29 cellular contexts compared by ENCODE assay signal in the genomic region with DNA sequence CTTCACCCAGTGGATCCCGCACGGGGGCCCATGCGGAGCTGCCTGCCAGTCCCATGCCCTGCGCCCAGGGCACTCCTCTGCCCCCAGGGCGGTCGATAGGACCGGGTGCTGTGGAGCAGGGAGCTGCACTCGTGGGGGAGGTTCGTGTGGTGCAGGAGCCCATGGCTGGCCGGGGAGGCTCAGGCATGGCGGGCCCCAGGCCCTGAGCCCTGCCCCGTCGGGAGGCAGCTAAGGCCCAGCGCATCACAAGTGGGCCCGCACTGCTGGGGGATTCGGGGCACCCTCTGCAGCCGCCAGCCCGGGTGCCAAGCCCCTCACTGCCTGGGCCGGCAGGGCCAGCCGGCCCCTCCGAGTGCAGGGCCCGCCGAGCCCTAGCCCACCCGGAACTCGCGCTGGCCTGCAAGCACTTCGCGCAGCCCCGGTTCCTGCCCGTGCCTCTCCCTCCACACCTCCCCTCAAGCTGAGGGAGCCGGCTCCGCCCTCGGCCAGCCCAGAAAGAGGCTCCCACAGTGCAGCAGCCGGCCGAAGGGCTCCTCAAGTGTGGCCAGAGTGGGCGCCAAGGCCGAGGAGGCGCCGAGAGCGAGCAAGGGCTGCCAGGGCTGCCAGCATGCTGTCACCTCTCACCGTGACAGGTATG.
DNase-seq lines count a peak whose midpoint lies in the region; ATAC-seq, FAIRE-seq and TF ChIP-seq lines count a peak whose summit lies in the region.
"Had no signal": no experiment of that assay in that cellular context is flagged by ENCODE, and none has a peak within 500 bp of the region (broad histone marks: within the 10 kb centered on the region; RNA-seq: fewer than 3 reads in every experiment).

No MANE protein-coding gene starts in this region.

- CTCF ChIA-PET in HepG2 (lab: Yijun Ruan, JAX; ENCODE audit: low intra/inter-chr PET ratio, low total read pairs), result no interaction called here

- peaks cover 3% of the 10 kb centered on the region for H3K27me3 Mint-ChIP-seq in activated T-helper 1 cell treated with anti-CD3 and anti-CD28 coated beads, Interleukin-12 subunit alpha, Interleukin-12 subunit beta, Interleukin-2, Interleukin-4 antibody, amounts not matched to agents 30 ng/mL and 10 ng/mL and 1 ng/mL, durations not matched to agents 14 hours and 24 hours and 36 hours (ENCODE audit: insufficient read depth)
- H3K27me3 Mint-ChIP-seq: CD8-positive, alpha-beta memory T cell had no signal

- TF ChIP-seq POLR2A in HepG2 (IDR thresholded peaks at IDR 0.05; ENCODE audit: insufficient read depth in 1 of 2, low read depth in 2 of 2, low read length in 2 of 2), result no peak
- TF ChIP-seq POLR2A in testis (IDR thresholded peaks at IDR 0.05), result no peak

- no peaks in the 10 kb centered on the region for H3K9me3 Mint-ChIP-seq in activated T-helper 1 cell treated with anti-CD3 and anti-CD28 coated beads, Interleukin-12 subunit alpha, Interleukin-12 subunit beta, Interleukin-2, Interleukin-4 antibody, amounts not matched to agents 30 ng/mL and 10 ng/mL and 1 ng/mL, durations not matched to agents 14 hours and 24 hours and 36 hours

- ATAC-seq in HepG2, result no peak
- no peak for ATAC-seq in GM19452 (IDR thresholded peaks at IDR 0.05; ENCODE audit: unreplicated experiment)
- ATAC-seq in HG03095 (IDR thresholded peaks at IDR 0.05; ENCODE audit: unreplicated experiment), result no peak
- ATAC-seq: GM23338 had no signal

- no peak for TF ChIP-seq CTCF in HepG2 (CRISPR knock-in tag; IDR thresholded peaks at IDR 0.05)
- TF ChIP-seq CTCF in testis (IDR thresholded peaks at IDR 0.05), result no peak

- WGBS in HepG2 (ENCODE audit: low lambda C conversion rate), result 62% methylated on average over 20 of the region's 41 CpGs
- WGBS in testis, 2 donors, result 36 to 83% methylated on average over 2 to 33 of the region's 41 CpGs

- no TSS peak for BruUV-seq in HepG2 (replicated peaks; lab: Mats Ljungman, UMichigan)

- peak overlapping the region; percentile 52 for H2AFZ ChIP-seq in HepG2 (ENCODE audit: low read length)
- H2AFZ ChIP-seq: GM23338 had no signal

- H3K4me2 ChIP-seq in HepG2 (ENCODE audit: low read depth, low read length), result no peak overlapping the region
- H3K4me2 ChIP-seq: GM23338 had no signal

- H3K27me3 ChIP-seq in HepG2 (ENCODE audit: control insufficient read depth in 1 of 2, insufficient read depth in 2 of 2, low read length in 2 of 2) (no peaks in the 10 kb centered on the region), testis (no peaks in the 10 kb centered on the region)
- H3K27me3 ChIP-seq: BE2C had no signal

- in situ Hi-C loops in HepG2 (cut with HindIII; ENCODE audit: extremely low pct_ligation_motif_present, low pct_unique_long_range_greater_than_20kb), result loop anchor here (25.0 kb wide), 1 partner anchor 589 kb away; no protein-coding TSS in a partner anchor

- H4K20me1 ChIP-seq in HepG2 (ENCODE audit: insufficient read depth, low read length), result no peaks in the 10 kb centered on the region

- H3K4me3 ChIP-seq in HepG2 (replicated peaks in 1 of 3; ENCODE audit: insufficient read depth in 1 of 3, low read depth in 2 of 3, low read length in 3 of 3) (no peak overlapping the region), testis (peak overlapping the region; percentile 29 to 53)
- H3K4me3 ChIP-seq: GM23338 had no signal

- peak overlapping the region; percentile 60 for H3K27ac ChIP-seq in KOPT-K1 (ENCODE audit: low read depth, low read length, poor library complexity, severe bottlenecking)
- H3K27ac ChIP-seq in HepG2 (ENCODE audit: extremely low read length, insufficient read depth, low read length), result no peak overlapping the region
- no peak overlapping the region for H3K27ac ChIP-seq in testis

- FAIRE-seq in HepG2 (lab: Jason Lieb, UNC), result no peak
- FAIRE-seq: GM18507 had no signal

- no peak for TF ChIP-seq RAD21 in HepG2 (CRISPR knock-in tag; IDR thresholded peaks at IDR 0.05)

- no peak overlapping the region for H3K9ac ChIP-seq in HepG2 (ENCODE audit: insufficient read depth, low read depth, low read length)

- peaks cover 14% of the 10 kb centered on the region for H3K9me3 ChIP-seq in KOPT-K1 (ENCODE audit: insufficient read depth, low read length, poor library complexity, severe bottlenecking)
- H3K9me3 ChIP-seq in HepG2 (ENCODE audit: low read length), result no peaks in the 10 kb centered on the region
- no peaks in the 10 kb centered on the region for H3K9me3 ChIP-seq in testis
- H3K9me3 ChIP-seq: BE2C had no signal

- no peaks in the 10 kb centered on the region for H3K4me1 ChIP-seq in HepG2 (ENCODE audit: insufficient read depth, low read length)
- H3K4me1 ChIP-seq in testis, result no peaks in the 10 kb centered on the region
- H3K4me1 ChIP-seq: BE2C had no signal

- no peak overlapping the region for H3K4me3 Mint-ChIP-seq in activated T-helper 1 cell treated with anti-CD3 and anti-CD28 coated beads, Interleukin-12 subunit alpha, Interleukin-12 subunit beta, Interleukin-2, Interleukin-4 antibody, amounts not matched to agents 30 ng/mL and 10 ng/mL and 1 ng/mL, durations not matched to agents 14 hours and 24 hours and 36 hours
- H3K4me3 Mint-ChIP-seq: CD14-positive monocyte; CD8-positive, alpha-beta memory T cell; GM23338; H9 had no signal

- no peaks in the 10 kb centered on the region for H3K36me3 ChIP-seq in KOPT-K1 (ENCODE audit: insufficient read depth, low read length)
- H3K36me3 ChIP-seq in HepG2 (replicated peaks in 1 of 2; ENCODE audit: control insufficient read depth in 1 of 2, insufficient read depth in 2 of 2, low read length in 2 of 2), result no peaks in the 10 kb centered on the region
- no peaks in the 10 kb centered on the region for H3K36me3 ChIP-seq in testis (ENCODE audit: low read depth, missing control alignments)
- H3K36me3 ChIP-seq: BE2C had no signal

- DNase-seq in activated gamma-delta T cell (lab: John Stamatoyannopoulos, UW) (peak; percentile 13), activated gamma-delta T cell treated with Interleukin-2 at 50 U/mL for 16 hours (no peak), HepG2 (ENCODE audit: low spot score) (no peak), testis (no peak)
- no peak for DNase-seq in activated T-helper 1 cell treated with anti-CD3 and anti-CD28 coated beads, Interleukin-12 subunit alpha, Interleukin-12 subunit beta, Interleukin-2, Interleukin-4 antibody, amounts not matched to agents 30 ng/mL and 10 ng/mL and 1 ng/mL, durations not matched to agents 14 hours and 24 hours and 36 hours (ENCODE audit: low spot score)
- DNase-seq: 8988T, ACHN, BE2C, DMS 273 treated with DMSO at 0.1 percent for 48 hours, DMS79, GF-D8, H9, IMR-90, KG1, NCI-H1048, NCI-H1417 treated with DMSO at 0.1 percent for 48 hours, NCI-H1694 treated with DMSO at 0.1 percent for 48 hours, NCI-H2081, NCI-H2227 treated with DMSO at 0.1 percent for 48 hours, NCI-H526 treated with DMSO at 0.1 percent for 48 hours, RPMI8226, SHP77 treated with DMSO at 0.1 percent for 48 hours had no signal

- peaks cover 3% of the 10 kb centered on the region for H3K36me3 Mint-ChIP-seq in activated T-helper 1 cell treated with anti-CD3 and anti-CD28 coated beads, Interleukin-12 subunit alpha, Interleukin-12 subunit beta, Interleukin-2, Interleukin-4 antibody, amounts not matched to agents 30 ng/mL and 10 ng/mL and 1 ng/mL, durations not matched to agents 14 hours and 24 hours and 36 hours (ENCODE audit: low read depth)
- H3K36me3 Mint-ChIP-seq: CD14-positive monocyte; CD8-positive, alpha-beta memory T cell had no signal

- POLR2A ChIA-PET in HepG2 (lab: Yijun Ruan, JAX), result no interaction called here

- intact Hi-C loops in HepG2 (cut with micrococcal nuclease; ENCODE audit: unreplicated experiment), result no loop called here
- intact Hi-C loops in testis (cut with DNase I; ENCODE audit: low total_unique reads), result no loop called here
- intact Hi-C loops in activated T-helper 1 cell treated with anti-CD3 and anti-CD28 coated beads, Interleukin-12 subunit alpha, Interleukin-12 subunit beta, Interleukin-2, Interleukin-4 antibody, amounts not matched to agents 30 ng/mL and 10 ng/mL and 1 ng/mL, durations not matched to agents 14 hours and 24 hours and 36 hours (cut with micrococcal nuclease), result no loop called here

- H3K4me1 Mint-ChIP-seq in activated T-helper 1 cell treated with anti-CD3 and anti-CD28 coated beads, Interleukin-12 subunit alpha, Interleukin-12 subunit beta, Interleukin-2, Interleukin-4 antibody, amounts not matched to agents 30 ng/mL and 10 ng/mL and 1 ng/mL, durations not matched to agents 14 hours and 24 hours and 36 hours (ENCODE audit: low read depth), result peaks cover 21% of the 10 kb centered on the region
- H3K4me1 Mint-ChIP-seq: CD14-positive monocyte, GM23338, H9 had no signal

- no peaks in the 10 kb centered on the region for H3K79me2 ChIP-seq in HepG2 (ENCODE audit: insufficient read depth, low read length)

- TF ChIP-seq EP300 in HepG2 (IDR thresholded peaks at IDR 0.05; ENCODE audit: low read depth in 2 of 2, low read length in 2 of 2) (no peak), HepG2 (CRISPR knock-in tag; IDR thresholded peaks at IDR 0.05; ENCODE audit: borderline replicate concordance) (no peak)

- H3K27ac Mint-ChIP-seq in activated T-helper 1 cell treated with anti-CD3 and anti-CD28 coated beads, Interleukin-12 subunit alpha, Interleukin-12 subunit beta, Interleukin-2, Interleukin-4 antibody, amounts not matched to agents 30 ng/mL and 10 ng/mL and 1 ng/mL, durations not matched to agents 14 hours and 24 hours and 36 hours, result no peak overlapping the region
- H3K27ac Mint-ChIP-seq: CD14-positive monocyte, GM23338 had no signal

TF ChIP-seq in HepG2, 621 proteins besides CTCF, POLR2A, EP300 and RAD21:
- TF ChIP-seq ZSCAN31 (CRISPR knock-in tag; IDR thresholded peaks at IDR 0.05; ENCODE audit: low read depth) (no peak), ADNP (CRISPR knock-in tag; IDR thresholded peaks at IDR 0.05) (no peak), DMAP1 (CRISPR knock-in tag; IDR thresholded peaks at IDR 0.05) (no peak)

Comparison
In these comparisons a context has a peak if more than half of its experiments do, and no peak if none do; other contexts are left out.
1. H3K4me3 ChIP-seq: peak in testis (2 of 2); none in HepG2 (0 of 3).